13 cellular contexts compared by ENCODE assay signal in the genomic region with DNA sequence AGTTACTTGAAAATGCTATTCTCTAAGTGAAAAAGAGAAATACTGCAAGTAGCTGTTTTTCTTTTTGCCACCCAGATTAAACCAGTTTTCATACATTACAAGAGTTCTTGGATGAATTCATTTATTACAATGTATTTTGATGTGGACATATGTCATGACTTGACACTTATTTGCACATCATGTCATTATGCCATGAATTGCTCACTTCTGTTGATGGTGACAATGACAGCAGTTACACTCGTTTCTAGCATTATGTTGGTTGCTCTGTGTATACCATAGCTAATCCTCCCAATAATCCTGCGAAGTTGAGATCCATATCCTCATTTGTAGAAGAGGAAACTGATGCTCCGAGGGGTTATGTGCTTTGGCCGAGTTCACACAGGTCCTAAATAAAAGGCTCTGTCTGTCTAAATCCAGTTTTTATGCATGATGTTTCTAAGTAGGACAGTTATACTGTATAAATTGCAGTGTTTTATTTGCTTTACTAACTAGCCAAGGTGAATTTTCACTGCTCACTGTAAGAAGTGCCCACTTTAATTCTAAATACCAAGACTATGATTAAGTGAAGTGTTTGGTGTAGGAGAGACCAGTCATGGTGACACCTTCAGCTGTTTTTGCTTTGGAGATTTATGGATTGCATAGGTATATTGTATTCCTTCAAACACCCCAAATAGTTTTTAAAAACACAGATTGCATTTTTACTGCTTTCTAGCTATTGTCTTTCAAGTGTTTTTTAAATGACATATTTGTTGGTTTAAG. TPM values are rescaled to one million over a fixed set of nuclear protein-coding genes. Genes with fewer than 3 reads are reported as not detected.
A peak's percentile ranks its signal among the peaks of the same experiment; 100 is the strongest.
DNase-seq lines count a peak whose midpoint lies in the region; ATAC-seq, FAIRE-seq and TF ChIP-seq lines count a peak whose summit lies in the region.
"Had no signal": no experiment of that assay in that cellular context is flagged by ENCODE, and none has a peak within 500 bp of the region (broad histone marks: within the 10 kb centered on the region; RNA-seq: fewer than 3 reads in every experiment).

No MANE protein-coding gene starts in this region.

- H3K27me3 Mint-ChIP-seq in CD4-positive, CD25-positive, alpha-beta regulatory T cell, result no peaks in the 10 kb centered on the region
- H3K27me3 Mint-ChIP-seq in astrocyte (ENCODE audit: low read depth, unreplicated experiment) (no peaks in the 10 kb centered on the region), GM23338 (ENCODE audit: insufficient read depth, low read depth, poor library complexity) (no peaks in the 10 kb centered on the region)

- ATAC-seq in CD4-positive, CD25-positive, alpha-beta regulatory T cell (ENCODE audit: low read depth in 2 of 2), result no peak
- no peak for ATAC-seq in HG03457 (IDR thresholded peaks at IDR 0.05; ENCODE audit: unreplicated experiment)
- ATAC-seq in GM23338, result no peak
- ATAC-seq: stimulated activated naive CD8-positive, alpha-beta T cell treated with anti-CD3 and anti-CD28 coated beads, Interleukin-15, Interleukin-2, amounts not matched to agents 100 U/mL and 50 U/mL, for 24 hours had no signal

- CTCF ChIA-PET in HEK293 (lab: Yijun Ruan, JAX), result interaction anchor here (0.6 to 1.9 kb wide), 4 partner anchors 25 to 72 kb away, joined by 3 to 8 read pairs (median 3); no protein-coding TSS in a partner anchor

- H3K27ac ChIP-seq in CD4-positive, CD25-positive, alpha-beta regulatory T cell (ENCODE audit: insufficient read depth, low read length, poor library complexity, severe bottlenecking), result peak overlapping the region; percentile 43
- H3K27ac ChIP-seq in HEK293 (ENCODE audit: extremely low read depth, low read depth, low read length) (no peak overlapping the region), astrocyte (ENCODE audit: low read depth, low read length) (no peak overlapping the region), neural cell (ENCODE audit: low read length) (no peak overlapping the region), GM23338 (ENCODE audit: low read depth) (no peak overlapping the region)

- no peaks in the 10 kb centered on the region for H3K9me3 ChIP-seq in CD4-positive, CD25-positive, alpha-beta regulatory T cell (ENCODE audit: control insufficient read depth in 2 of 2, low read length in 2 of 2)
- H3K9me3 ChIP-seq in HEK293 (ENCODE audit: control insufficient read depth, insufficient read depth, low read depth, low read length) (no peaks in the 10 kb centered on the region), astrocyte (ENCODE audit: insufficient read depth, low read depth, low read length) (no peaks in the 10 kb centered on the region), neural cell (ENCODE audit: low read length) (no peaks in the 10 kb centered on the region)

- peak overlapping the region; percentile 65 for H3K4me3 ChIP-seq in CD4-positive, CD25-positive, alpha-beta regulatory T cell (ENCODE audit: low read depth, low read length)
- H3K4me3 ChIP-seq in HEK293 (ENCODE audit: low read depth, low read length) (no peak overlapping the region), astrocyte (ENCODE audit: insufficient read depth, low read depth, low read length) (no peak overlapping the region), neural cell (ENCODE audit: low read length) (no peak overlapping the region), GM23338 (no peak overlapping the region)

- H3K4me1 ChIP-seq in CD4-positive, CD25-positive, alpha-beta regulatory T cell (ENCODE audit: control insufficient read depth, insufficient read depth, low read length, poor library complexity, severe bottlenecking), result peaks cover 99% of the 10 kb centered on the region
- H3K4me1 ChIP-seq in HEK293 (ENCODE audit: control insufficient read depth, insufficient read depth, low read length), result peaks cover 20% of the 10 kb centered on the region; the same call in 1 of the 2 replicates
- peaks cover 17% of the 10 kb centered on the region for H3K4me1 ChIP-seq in astrocyte (ENCODE audit: insufficient read depth, low read length)
- peaks cover 30% of the 10 kb centered on the region for H3K4me1 ChIP-seq in GM23338 (ENCODE audit: insufficient read depth)

- peak; percentile 86 for TF ChIP-seq EP300 in neural cell (conservative IDR thresholded peaks at IDR 0.05; ENCODE audit: poor library complexity, severe bottlenecking)

- H3K9me3 Mint-ChIP-seq in CD4-positive, CD25-positive, alpha-beta regulatory T cell, result no peaks in the 10 kb centered on the region
- H3K9me3 Mint-ChIP-seq in astrocyte (ENCODE audit: unreplicated experiment), result no peaks in the 10 kb centered on the region
- no peaks in the 10 kb centered on the region for H3K9me3 Mint-ChIP-seq in GM23338
- H3K9me3 Mint-ChIP-seq: activated naive CD4-positive, alpha-beta T cell treated with anti-CD3 and anti-CD28 coated beads for 36 hours had no signal

- H3K27me3 ChIP-seq in CD4-positive, CD25-positive, alpha-beta regulatory T cell (ENCODE audit: control insufficient read depth, insufficient read depth, low read length), result no peaks in the 10 kb centered on the region
- H3K27me3 ChIP-seq in astrocyte (ENCODE audit: insufficient read depth, low read length), result no peaks in the 10 kb centered on the region
- no peaks in the 10 kb centered on the region for H3K27me3 ChIP-seq in neural cell (ENCODE audit: insufficient read depth, low read depth, low read length)
- H3K27me3 ChIP-seq in GM23338 (ENCODE audit: insufficient read depth), result no peaks in the 10 kb centered on the region

- FAIRE-seq in astrocyte (lab: Jason Lieb, UNC), result no peak
- FAIRE-seq: D721Med had no signal

- POLR2A ChIA-PET in HEK293 (lab: Yijun Ruan, JAX), result interaction anchor here (0.6 to 1.5 kb wide), 2 partner anchors 7 to 1969 kb away, joined by 5 to 10 read pairs; no protein-coding TSS in a partner anchor

- H3K36me3 Mint-ChIP-seq in CD4-positive, CD25-positive, alpha-beta regulatory T cell, result peaks cover 26% of the 10 kb centered on the region
- peaks cover 2% of the 10 kb centered on the region for H3K36me3 Mint-ChIP-seq in astrocyte (ENCODE audit: low read depth, unreplicated experiment)
- H3K36me3 Mint-ChIP-seq in GM23338 (ENCODE audit: low read depth), result no peaks in the 10 kb centered on the region

- no peak for TF ChIP-seq CTCF in HEK293 (tag by site-specific recombination; IDR thresholded peaks at IDR 0.05)
- TF ChIP-seq CTCF in astrocyte (IDR thresholded peaks at IDR 0.05; ENCODE audit: insufficient read depth, low read depth, low read length), result no peak
- no peak for TF ChIP-seq CTCF in neural cell (IDR thresholded peaks at IDR 0.05; ENCODE audit: poor library complexity, severe bottlenecking)
- no peak for TF ChIP-seq CTCF in GM23338 (conservative IDR thresholded peaks at IDR 0.05; ENCODE audit: low read depth in 2 of 2)

- no peak overlapping the region for H2AFZ ChIP-seq in astrocyte (ENCODE audit: low read depth, low read length)
- no peak overlapping the region for H2AFZ ChIP-seq in neural cell (ENCODE audit: low read depth, low read length)
- H2AFZ ChIP-seq in GM23338, result no peak overlapping the region

- peak overlapping the region; percentile 2 for H3K4me2 ChIP-seq in astrocyte (ENCODE audit: low read length)
- H3K4me2 ChIP-seq in neural cell (ENCODE audit: low read length), result no peak overlapping the region
- no peak overlapping the region for H3K4me2 ChIP-seq in GM23338

- no peak for TF ChIP-seq RAD21 in neural cell (conservative IDR thresholded peaks at IDR 0.05)

- H3K27ac Mint-ChIP-seq in CD4-positive, CD25-positive, alpha-beta regulatory T cell, result peak overlapping the region in 1 of 3 donors; percentile 3
- no peak overlapping the region for H3K27ac Mint-ChIP-seq in astrocyte (ENCODE audit: unreplicated experiment)
- H3K27ac Mint-ChIP-seq in GM23338, result no peak overlapping the region
- H3K27ac Mint-ChIP-seq: activated naive CD4-positive, alpha-beta T cell treated with anti-CD3 and anti-CD28 coated beads for 36 hours had no signal

- peak overlapping the region; percentile 62 to 77 (median 69) for H3K4me3 Mint-ChIP-seq in CD4-positive, CD25-positive, alpha-beta regulatory T cell
- H3K4me3 Mint-ChIP-seq in astrocyte (ENCODE audit: unreplicated experiment), result peak overlapping the region; percentile 30
- H3K4me3 Mint-ChIP-seq in GM23338, result no peak overlapping the region
- H3K4me3 Mint-ChIP-seq: activated naive CD4-positive, alpha-beta T cell treated with anti-CD3 and anti-CD28 coated beads for 36 hours had no signal

- H3K79me2 ChIP-seq in astrocyte (ENCODE audit: insufficient read depth, low read length), result peaks cover 98% of the 10 kb centered on the region
- peaks cover 84% of the 10 kb centered on the region for H3K79me2 ChIP-seq in neural cell (replicated peaks; ENCODE audit: insufficient read depth, low read length)
- H3K79me2 ChIP-seq in GM23338 (replicated peaks; ENCODE audit: insufficient read depth), result peaks cover 62% of the 10 kb centered on the region

- peaks cover 23% of the 10 kb centered on the region for H3K36me3 ChIP-seq in CD4-positive, CD25-positive, alpha-beta regulatory T cell (ENCODE audit: control insufficient read depth, insufficient read depth, low read length)
- H3K36me3 ChIP-seq in HEK293 (ENCODE audit: control insufficient read depth in 2 of 2, insufficient read depth in 1 of 2, low read length in 2 of 2) (peaks cover 0 to 22% of the 10 kb centered on the region in 2 experiments; a peak in 1 of 3 replicates), astrocyte (ENCODE audit: insufficient read depth, low read length) (peaks cover 3% of the 10 kb centered on the region), neural cell (ENCODE audit: insufficient read depth, low read length) (no peaks in the 10 kb centered on the region), GM23338 (ENCODE audit: insufficient read depth) (no peaks in the 10 kb centered on the region)

- H3K9ac ChIP-seq in astrocyte (ENCODE audit: low read length) (no peak overlapping the region), neural cell (ENCODE audit: low read length) (no peak overlapping the region)

- no peaks in the 10 kb centered on the region for H3K9me2 ChIP-seq in neural cell (ENCODE audit: insufficient read depth, low read length)
- no peaks in the 10 kb centered on the region for H3K9me2 ChIP-seq in GM23338 (ENCODE audit: insufficient read depth)

- no peak for DNase-seq in CD4-positive, CD25-positive, alpha-beta regulatory T cell
- DNase-seq in astrocyte (ENCODE audit: low read depth), result no peak
- DNase-seq in GM23338 (ENCODE audit: low spot score), result no peak
- DNase-seq in COLO829 (ENCODE audit: low spot score), result no peak
- DNase-seq in HK-2 (ENCODE audit: unreplicated experiment), result no peak
- DNase-seq: activated naive CD4-positive, alpha-beta T cell treated with anti-CD3 and anti-CD28 coated beads for 36 hours; NCI-H187 treated with DMSO at 0.1 percent for 48 hours; RPMI8226; stimulated activated naive CD8-positive, alpha-beta T cell treated with anti-CD3 and anti-CD28 coated beads, Interleukin-15, Interleukin-2, amounts not matched to agents 100 U/mL and 50 U/mL, for 24 hours had no signal

- H4K20me1 ChIP-seq in astrocyte (ENCODE audit: insufficient read depth, low read length) (peaks cover 95% of the 10 kb centered on the region), neural cell (ENCODE audit: insufficient read depth) (peaks cover 30% of the 10 kb centered on the region), GM23338 (replicated peaks; ENCODE audit: insufficient read depth) (peaks cover 38% of the 10 kb centered on the region)

- H3K4me1 Mint-ChIP-seq in CD4-positive, CD25-positive, alpha-beta regulatory T cell, result peaks cover 57 to 96% (median 80%) of the 10 kb centered on the region in 4 donors
- peaks cover 45% of the 10 kb centered on the region for H3K4me1 Mint-ChIP-seq in astrocyte (ENCODE audit: low read depth, unreplicated experiment)
- H3K4me1 Mint-ChIP-seq in GM23338, result peaks cover 42% of the 10 kb centered on the region

- H3F3A ChIP-seq in neural cell (ENCODE audit: insufficient read depth, low read length, poor library complexity, severe bottlenecking), result no peaks in the 10 kb centered on the region
- H3F3A ChIP-seq in GM23338 (replicated peaks; ENCODE audit: low read depth), result no peaks in the 10 kb centered on the region

RNA-seq across cellular contexts. Expression of gene PRDM2, which starts 56.7 kb away (rescaled TPM):
- total RNA-seq in CD4-positive, CD25-positive, alpha-beta regulatory T cell, result 221 TPM
- 10 to 100 TPM; 16.8 to 20.9 (median 18.9) TPM for polyA plus RNA-seq in CD4-positive, CD25-positive, alpha-beta regulatory T cell
- 48.8 and 49.0 TPM in 2 replicates for total RNA-seq in astrocyte
- polyA plus RNA-seq in neural cell (10.7 TPM in 2 replicates), GM23338 (2016; fragmentation: Nextera tagmentation; extraction: Ambion mirVana) (28.3 and 28.6 TPM in 2 replicates)
- polyA minus RNA-seq in neural cell, result 31.7 and 43.2 TPM in 2 replicates
- 11.6 and 19.5 TPM in 2 replicates for total RNA-seq in GM23338 (2014; rRNA removed; shearing (Covaris generic))
